Comparison of ENCODE assay signal across 8 cellular contexts in genomic region chr11:68099474-68100405, GRCh38. TPM values are rescaled to one million over a fixed set of nuclear protein-coding genes. Genes with fewer than 3 reads are reported as not detected.
DNase-seq lines count a peak whose midpoint lies in the region; ATAC-seq and TF ChIP-seq lines count a peak whose summit lies in the region.

No MANE protein-coding gene starts in this region.

- in situ Hi-C loops in SK-MEL-5 (cut with HindIII; ENCODE audit: low pct_unique_long_range_greater_than_20kb, low sequenced_read_pairs), result no loop called here

- TF ChIP-seq CTCF in dorsolateral prefrontal cortex (IDR thresholded peaks at IDR 0.05 in 54 of 56, conservative IDR thresholded peaks at IDR 0.05 in 2 of 56; ENCODE audit: low read depth in 1 of 56, partially characterized antibody in 56 of 56), result no peak

- H3K36me3 Mint-ChIP-seq in activated naive CD4-positive, alpha-beta T cell treated with anti-CD3 and anti-CD28 coated beads for 36 hours (ENCODE audit: low read depth), result peaks cover 2% of the 10 kb centered on the region

- peaks cover 17% of the 10 kb centered on the region for H3K4me1 Mint-ChIP-seq in activated naive CD4-positive, alpha-beta T cell treated with anti-CD3 and anti-CD28 coated beads for 36 hours (ENCODE audit: low read depth)

- DNase-seq in activated naive CD4-positive, alpha-beta T cell treated with anti-CD3 and anti-CD28 coated beads for 36 hours, result peak; percentile 74
- DNase-seq in activated naive CD4-positive, alpha-beta T cell treated with Interleukin-2 at 50 U/mL for 16 hours, result no peak
- DNase-seq in SK-MEL-5 (ENCODE audit: low read depth, low spot score) (peak; percentile 94), dorsolateral prefrontal cortex (no peak), pulmonary artery endothelial cell (ENCODE audit: low read depth, low spot score) (peak; percentile 51), 8988T (no peak), EL (no peak)

- no peak for ATAC-seq in HG03354 (IDR thresholded peaks at IDR 0.05; ENCODE audit: poor library complexity, severe bottlenecking, unreplicated experiment)

- intact Hi-C loops in activated naive CD4-positive, alpha-beta T cell treated with anti-CD3 and anti-CD28 coated beads for 36 hours (cut with micrococcal nuclease), result loop anchor here (1.0 kb wide), 1 partner anchor 43 kb away; no protein-coding TSS in a partner anchor
- intact Hi-C loops in dorsolateral prefrontal cortex (cut with DNase I), result no loop called here

- no peaks in the 10 kb centered on the region for H3K27me3 Mint-ChIP-seq in activated naive CD4-positive, alpha-beta T cell treated with anti-CD3 and anti-CD28 coated beads for 36 hours (ENCODE audit: low read depth)

- H3K27me3 ChIP-seq in dorsolateral prefrontal cortex, result no peaks in the 10 kb centered on the region

- peak overlapping the region in 51 of 59 donors; percentile 1 to 75 (median 54) for H3K27ac ChIP-seq in dorsolateral prefrontal cortex

- no peak overlapping the region for H3K27ac Mint-ChIP-seq in activated naive CD4-positive, alpha-beta T cell treated with anti-CD3 and anti-CD28 coated beads for 36 hours

- peak overlapping the region in 19 of 59 donors; percentile 1 to 45 (median 18) for H3K4me3 ChIP-seq in dorsolateral prefrontal cortex

- no peaks in the 10 kb centered on the region for H3K9me3 Mint-ChIP-seq in activated naive CD4-positive, alpha-beta T cell treated with anti-CD3 and anti-CD28 coated beads for 36 hours

- peak overlapping the region; percentile 52 for H3K4me3 Mint-ChIP-seq in activated naive CD4-positive, alpha-beta T cell treated with anti-CD3 and anti-CD28 coated beads for 36 hours

- CTCF ChIA-PET in activated naive CD4-positive, alpha-beta T cell treated with anti-CD3 and anti-CD28 coated beads for 36 hours (lab: Charles Lee), result interaction anchor here (0.7 kb wide), 1 partner anchor 58 kb away, joined by 3 read pairs; no protein-coding TSS in a partner anchor

RNA-seq across cellular contexts. Expression of gene CHKA, which starts 21.4 kb away (rescaled TPM):
- total RNA-seq in activated naive CD4-positive, alpha-beta T cell treated with anti-CD3 and anti-CD28 coated beads for 36 hours, result 1 to 10 TPM; 6.8 to 7.1 TPM
- total RNA-seq in SK-MEL-5 (2014; rRNA removed; shearing (Covaris generic)), result 55.9 and 62.2 TPM in 2 replicates
- polyA plus RNA-seq in SK-MEL-5 (2015; cell fraction: cytosol; rRNA removed), result 33.8 and 34.5 TPM in 2 replicates
- 163 and 183 TPM in 2 replicates for polyA plus RNA-seq in SK-MEL-5 (2015; cell fraction: nucleus; rRNA removed)
- 100 to 1,000 TPM in 25 of 120 experiments, 10 to 100 TPM in 95; 56.6 to 150 (median 86.1) TPM for total RNA-seq in dorsolateral prefrontal cortex
- total RNA-seq in pulmonary artery endothelial cell, result 9.8 and 10.8 TPM in 2 replicates

Comparison
In these comparisons a context has a peak if more than half of its experiments do, and no peak if none do; other contexts are left out.
1. DNase-seq: peak in activated naive CD4-positive, alpha-beta T cell treated with anti-CD3 and anti-CD28 coated beads for 36 hours (single experiment), SK-MEL-5 (single experiment) and pulmonary artery endothelial cell (single experiment); none in activated naive CD4-positive, alpha-beta T cell treated with Interleukin-2 at 50 U/mL for 16 hours (single experiment), dorsolateral prefrontal cortex (0 of 10), 8988T (single experiment) and EL (single experiment).